23 cellular contexts compared by ENCODE assay signal in genomic region chr16:79627092-79627491, GRCh38. TPM values are rescaled to one million over a fixed set of nuclear protein-coding genes. Genes with fewer than 3 reads are reported as not detected.
DNase-seq lines count a peak whose midpoint lies in the region; ATAC-seq, FAIRE-seq and TF ChIP-seq lines count a peak whose summit lies in the region.
"Had no signal": no experiment of that assay in that cellular context is flagged by ENCODE, and none has a peak within 500 bp of the region (broad histone marks: within the 10 kb centered on the region; RNA-seq: fewer than 3 reads in every experiment).

No MANE protein-coding gene starts in this region.

- H3K9ac ChIP-seq in HepG2 (ENCODE audit: insufficient read depth, low read depth, low read length) (no peak overlapping the region), K562 (ENCODE audit: insufficient read depth in 1 of 2, low read depth in 2 of 2, low read length in 2 of 2) (no peak overlapping the region)
- H3K9ac ChIP-seq: BLaER1 treated with 17β-estradiol and CSF1 and Interleukin-3, amounts not matched to agents 10 nM and 100 nM had no signal

- peaks cover 4% of the 10 kb centered on the region for H3K9me3 Mint-ChIP-seq in activated T-helper 17 cell treated with anti-CD3 and anti-CD28 coated beads, Interleukin-2, amount 50 U/mL, for 72 hours
- H3K9me3 Mint-ChIP-seq: CD4-positive, alpha-beta T cell; CD8-positive, alpha-beta T cell had no signal

- H3K4me3 ChIP-seq in HepG2 (replicated peaks in 1 of 3; ENCODE audit: insufficient read depth in 1 of 3, low read depth in 2 of 3, low read length in 3 of 3) (no peak overlapping the region), right lobe of liver (no peak overlapping the region), K562 (no peak overlapping the region), suprapubic skin (no peak overlapping the region)
- H3K4me3 ChIP-seq: A549; BLaER1 treated with 17β-estradiol and CSF1 and Interleukin-3, amounts not matched to agents 10 nM and 100 nM had no signal

- H3K79me2 ChIP-seq in HepG2 (ENCODE audit: insufficient read depth, low read length) (no peaks in the 10 kb centered on the region), K562 (ENCODE audit: control insufficient read depth, insufficient read depth, low read length) (no peaks in the 10 kb centered on the region)

- WGBS in HepG2 (ENCODE audit: low lambda C conversion rate), result 36% methylated on average over 2 of the region's 2 CpGs
- WGBS in right lobe of liver (ENCODE audit: insufficient coverage, low coverage, low lambda C conversion rate, missing lambda C conversion rate), result 81% methylated on average over 2 of the region's 2 CpGs
- 0% methylated on average over 2 of the region's 2 CpGs for WGBS in K562 (ENCODE audit: insufficient coverage, low coverage, missing lambda C conversion rate)
- WGBS in suprapubic skin, result 96% methylated on average over 2 of the region's 2 CpGs

- ATAC-seq in HepG2 (no peak), right lobe of liver (no peak), K562 (no peak)
- ATAC-seq in activated T-helper 17 cell treated with anti-CD3 and anti-CD28 coated beads, Interleukin-2, amount 50 U/mL, for 72 hours (replicated peaks), result no peak
- ATAC-seq: A549; CD8-positive, alpha-beta T cell had no signal

- peak overlapping the region; percentile 92 for H3K27ac Mint-ChIP-seq in activated T-helper 17 cell treated with anti-CD3 and anti-CD28 coated beads, Interleukin-2, amount 50 U/mL, for 72 hours
- H3K27ac Mint-ChIP-seq: B cell; CD4-positive, alpha-beta T cell; CD8-positive, alpha-beta T cell had no signal

- BruUV-seq in HepG2 (replicated peaks; lab: Mats Ljungman, UMichigan) (no TSS peak), K562 (replicated peaks; lab: Mats Ljungman, UMichigan) (no TSS peak)

- H3K4me1 Mint-ChIP-seq in activated T-helper 17 cell treated with anti-CD3 and anti-CD28 coated beads, Interleukin-2, amount 50 U/mL, for 72 hours, result peaks cover 24% of the 10 kb centered on the region
- H3K4me1 Mint-ChIP-seq: B cell had no signal

- H3K9me1 ChIP-seq in K562 (ENCODE audit: control insufficient read depth, insufficient read depth, low read length), result no peaks in the 10 kb centered on the region

- in situ Hi-C loops in HepG2 (cut with HindIII; ENCODE audit: extremely low pct_ligation_motif_present, low pct_unique_long_range_greater_than_20kb) (no loop called here), K562 (cut with MboI) (no loop called here)

- no peaks in the 10 kb centered on the region for H3K27me3 ChIP-seq in HepG2 (ENCODE audit: control insufficient read depth in 1 of 2, insufficient read depth in 2 of 2, low read length in 2 of 2)
- H3K27me3 ChIP-seq in right lobe of liver, result no peaks in the 10 kb centered on the region
- peaks cover 17 to 33% of the 10 kb centered on the region in 2 experiments for H3K27me3 ChIP-seq in K562 (ENCODE audit: control insufficient read depth in 2 of 2, insufficient read depth in 2 of 2, low read length in 2 of 2)
- H3K27me3 ChIP-seq in suprapubic skin, result no peaks in the 10 kb centered on the region
- H3K27me3 ChIP-seq: BLaER1 treated with 17β-estradiol and CSF1 and Interleukin-3, amounts not matched to agents 10 nM and 100 nM had no signal

- no peak for TF ChIP-seq EP300 in HepG2 (IDR thresholded peaks at IDR 0.05; ENCODE audit: low read depth in 2 of 2, low read length in 2 of 2)
- TF ChIP-seq EP300 in HepG2 (CRISPR knock-in tag; IDR thresholded peaks at IDR 0.05; ENCODE audit: borderline replicate concordance), result no peak
- no peak for TF ChIP-seq EP300 in K562 (IDR thresholded peaks at IDR 0.05; ENCODE audit: low read length)
- TF ChIP-seq EP300 in suprapubic skin (IDR thresholded peaks at IDR 0.05), result no peak

- POLR2A ChIA-PET in HepG2 (lab: Yijun Ruan, JAX) (no interaction called here), K562 (lab: Yijun Ruan, JAX) (no interaction called here), GM10248 (lab: Yijun Ruan, JAX) (no interaction called here)

- TF ChIP-seq CTCF in HepG2 (CRISPR knock-in tag; IDR thresholded peaks at IDR 0.05) (no peak), right lobe of liver (IDR thresholded peaks at IDR 0.05) (no peak), K562 (IDR thresholded peaks at IDR 0.05 in 2 of 3, conservative IDR thresholded peaks at IDR 0.05 in 1 of 3; ENCODE audit: insufficient read depth in 2 of 3, low read depth in 1 of 3, low read length in 3 of 3) (no peak), GM10248 (IDR thresholded peaks at IDR 0.05; ENCODE audit: control extremely low read depth, extremely low read depth, low read depth, missing control alignments) (no peak), suprapubic skin (IDR thresholded peaks at IDR 0.05) (no peak)

- no peaks in the 10 kb centered on the region for H3K9me3 ChIP-seq in HepG2 (ENCODE audit: low read length)
- H3K9me3 ChIP-seq in right lobe of liver, result no peaks in the 10 kb centered on the region
- no peaks in the 10 kb centered on the region for H3K9me3 ChIP-seq in K562 (replicated peaks; ENCODE audit: control insufficient read depth, insufficient read depth, low read depth, low read length)
- H3K9me3 ChIP-seq in suprapubic skin, result no peaks in the 10 kb centered on the region
- H3K9me3 ChIP-seq: A549, Caco-2 had no signal

- DNase-seq in HepG2 (ENCODE audit: low spot score) (no peak), right lobe of liver (no peak), K562 (ENCODE audit: extremely low read depth in 1 of 4, low spot score in 3 of 4) (no peak), GM10248 (ENCODE audit: extremely low spot score) (no peak), suprapubic skin (ENCODE audit: low spot score in 2 of 2) (no peak)
- DNase-seq: AML-193; Caco-2; Calu3; CD4-positive, alpha-beta T cell; CD8-positive, alpha-beta T cell; DMS79 treated with DMSO at 0.1 percent for 48 hours; GF-D8 had no signal

- no peaks in the 10 kb centered on the region for H3K36me3 Mint-ChIP-seq in activated T-helper 17 cell treated with anti-CD3 and anti-CD28 coated beads, Interleukin-2, amount 50 U/mL, for 72 hours (ENCODE audit: low read depth)
- H3K36me3 Mint-ChIP-seq: CD8-positive, alpha-beta T cell had no signal

- TF ChIP-seq RAD21 in HepG2 (CRISPR knock-in tag; IDR thresholded peaks at IDR 0.05), result no peak
- TF ChIP-seq RAD21 in K562 (CRISPR knock-in tag; conservative IDR thresholded peaks at IDR 0.05 in 1 of 2, IDR thresholded peaks at IDR 0.05 in 1 of 2), result no peak

- H3K4me3 Mint-ChIP-seq in activated T-helper 17 cell treated with anti-CD3 and anti-CD28 coated beads, Interleukin-2, amount 50 U/mL, for 72 hours, result no peak overlapping the region
- H3K4me3 Mint-ChIP-seq: B cell; CD4-positive, alpha-beta T cell; CD8-positive, alpha-beta T cell had no signal

- FAIRE-seq in HepG2 (lab: Jason Lieb, UNC) (no peak), K562 (lab: Jason Lieb, UNC) (no peak)
- FAIRE-seq: A549, D721Med, G401.6, GM12891, GM19239 had no signal

- TF ChIP-seq POLR2A in HepG2 (IDR thresholded peaks at IDR 0.05; ENCODE audit: insufficient read depth in 1 of 2, low read depth in 2 of 2, low read length in 2 of 2) (no peak), right lobe of liver (IDR thresholded peaks at IDR 0.05) (no peak), K562 (conservative IDR thresholded peaks at IDR 0.05) (no peak), suprapubic skin (IDR thresholded peaks at IDR 0.05) (no peak)

- intact Hi-C loops in HepG2 (cut with micrococcal nuclease; ENCODE audit: unreplicated experiment) (no loop called here), right lobe of liver (cut with DNase I) (no loop called here), K562 (cut with micrococcal nuclease) (no loop called here)

- H4K20me1 ChIP-seq in HepG2 (ENCODE audit: insufficient read depth, low read length) (no peaks in the 10 kb centered on the region), K562 (replicated peaks; ENCODE audit: control insufficient read depth, insufficient read depth, low read length) (no peaks in the 10 kb centered on the region)
- H4K20me1 ChIP-seq: BLaER1 treated with 17β-estradiol and CSF1 and Interleukin-3, amounts not matched to agents 10 nM and 100 nM had no signal

- H3K4me2 ChIP-seq in HepG2 (ENCODE audit: low read depth, low read length) (no peak overlapping the region), K562 (ENCODE audit: insufficient read depth, low read length) (no peak overlapping the region)
- H3K4me2 ChIP-seq: A549 had no signal

- H2AFZ ChIP-seq in HepG2 (ENCODE audit: low read length), result no peak overlapping the region
- no peak overlapping the region for H2AFZ ChIP-seq in K562 (ENCODE audit: low read depth, low read length)

- H3K4me1 ChIP-seq in HepG2 (ENCODE audit: insufficient read depth, low read length), result no peaks in the 10 kb centered on the region
- no peaks in the 10 kb centered on the region for H3K4me1 ChIP-seq in right lobe of liver
- no peaks in the 10 kb centered on the region for H3K4me1 ChIP-seq in K562 (replicated peaks in 1 of 2; ENCODE audit: control insufficient read depth in 2 of 2, insufficient read depth in 2 of 2, low read length in 2 of 2)
- H3K4me1 ChIP-seq in suprapubic skin, result peaks cover 10% of the 10 kb centered on the region
- H3K4me1 ChIP-seq: Caco-2 had no signal

- H3K27ac ChIP-seq in HepG2 (ENCODE audit: extremely low read length, insufficient read depth, low read length) (no peak overlapping the region), right lobe of liver (no peak overlapping the region), K562 (ENCODE audit: extremely low read depth, low read depth, low read length) (no peak overlapping the region), suprapubic skin (no peak overlapping the region)
- H3K27ac ChIP-seq: 22Rv1, A549, C4-2B had no signal

- CTCF ChIA-PET in HepG2 (lab: Yijun Ruan, JAX; ENCODE audit: low intra/inter-chr PET ratio, low total read pairs) (no interaction called here), K562 (lab: Yijun Ruan, JAX; ENCODE audit: low intra/inter-chr PET ratio) (no interaction called here), GM10248 (lab: Yijun Ruan, JAX) (no interaction called here)

- H3K36me3 ChIP-seq in HepG2 (replicated peaks in 1 of 2; ENCODE audit: control insufficient read depth in 1 of 2, insufficient read depth in 2 of 2, low read length in 2 of 2), result no peaks in the 10 kb centered on the region
- H3K36me3 ChIP-seq in right lobe of liver, result no peaks in the 10 kb centered on the region
- no peaks in the 10 kb centered on the region for H3K36me3 ChIP-seq in K562 (ENCODE audit: control insufficient read depth, insufficient read depth, low read length)
- no peaks in the 10 kb centered on the region for H3K36me3 ChIP-seq in suprapubic skin
- H3K36me3 ChIP-seq: BLaER1 treated with 17β-estradiol and CSF1 and Interleukin-3, amounts not matched to agents 10 nM and 100 nM had no signal

- H3K27me3 Mint-ChIP-seq in activated T-helper 17 cell treated with anti-CD3 and anti-CD28 coated beads, Interleukin-2, amount 50 U/mL, for 72 hours, result peaks cover 33% of the 10 kb centered on the region
- H3K27me3 Mint-ChIP-seq: CD4-positive, alpha-beta T cell had no signal

RNA-seq across cellular contexts. Expression of gene MAF, which starts 26.6 kb away (rescaled TPM):
- total RNA-seq in HepG2 (2016; rRNA removed; fragmentation: Illumina TruSeq; extraction: Trizol) (0.10 and 0.31 TPM in 2 replicates), right lobe of liver (10 to 100 TPM; 19.0 to 43.8 (median 27.7) TPM), K562 (2014; rRNA removed) (0.29 TPM in 1 of 2 replicates, not detected in the other), K562 (2014; rRNA removed; fragmentation: Illumina TruSeq; extraction: Trizol) (not detected in 2 replicates), K562 (2015; rRNA removed; fragmentation: Illumina TruSeq; extraction: Trizol) (not detected in 2 replicates), K562 (2021) (0.16 and 0.18 TPM in 2 replicates), suprapubic skin (100 to 1,000 TPM in 3 of 4 donors, 10 to 100 TPM in 1; 83.6 to 135 (median 114) TPM)
- under 0.01 and 0.10 TPM in 2 replicates for total RNA-seq in HepG2 (2016; cell fraction: cytosol; rRNA removed; fragmentation: Illumina TruSeq; extraction: Trizol; ENCODE audit: low read depth)
- 0.15 and 0.30 TPM in 2 replicates for total RNA-seq in HepG2 (2016; cell fraction: insoluble cytoplasmic fraction; rRNA removed; fragmentation: Illumina TruSeq; extraction: Trizol)
- total RNA-seq in HepG2 (2016; cell fraction: membrane; rRNA removed; fragmentation: Illumina TruSeq; extraction: Trizol), result 0.06 and 0.14 TPM in 2 replicates
- total RNA-seq in HepG2 (2016; cell fraction: nucleus; rRNA removed; fragmentation: Illumina TruSeq; extraction: Trizol), result 0.47 and 0.65 TPM in 2 replicates
- polyA plus RNA-seq in HepG2 (2011; rRNA removed) (0.07 and 0.13 TPM in 2 replicates), K562 (2011; rRNA removed) (0.01 TPM in 1 of 2 replicates, not detected in the other), K562 (2014; fragmentation: Illumina TruSeq; extraction: Trizol) (not detected in 2 replicates), K562 (2014; fragmentation: Nextera tagmentation; extraction: Ambion mirVana) (not detected), K562 (2014; rRNA removed) (not detected in 2 replicates)
- 0.01 and 0.09 TPM in 2 replicates for polyA plus RNA-seq in HepG2 (2011; cell fraction: cytosol; rRNA removed)
- polyA plus RNA-seq in HepG2 (2011; cell fraction: nucleus; rRNA removed), result 0.18 and 0.31 TPM in 2 replicates
- 0.03 and 0.04 TPM in 2 replicates for polyA plus RNA-seq in HepG2 (2012)
- polyA plus RNA-seq in HepG2 (2016; cell fraction: cytosol; fragmentation: Illumina TruSeq; extraction: Trizol; ENCODE audit: low read depth), result not detected in 2 replicates
- polyA plus RNA-seq in HepG2 (2016; cell fraction: insoluble cytoplasmic fraction; fragmentation: Illumina TruSeq; extraction: Trizol; ENCODE audit: low read depth), result 0.25 and 0.30 TPM in 2 replicates
- 0.08 and 0.10 TPM in 2 replicates for polyA plus RNA-seq in HepG2 (2016; cell fraction: membrane; fragmentation: Illumina TruSeq; extraction: Trizol; ENCODE audit: low read depth)
- 0.51 and 0.52 TPM in 2 replicates for polyA plus RNA-seq in HepG2 (2016; cell fraction: nucleus; fragmentation: Illumina TruSeq; extraction: Trizol; ENCODE audit: insufficient read depth, low read depth)
- polyA minus RNA-seq in HepG2 (2011; rRNA and poly(A)+ RNA removed; ENCODE audit: low replicate concordance), result 0.12 TPM in 1 of 2 replicates, not detected in the other
- polyA minus RNA-seq in HepG2 (2011; cell fraction: cytosol; rRNA and poly(A)+ RNA removed), result 0.20 and 0.35 TPM in 2 replicates
- 0.25 and 0.26 TPM in 2 replicates for polyA minus RNA-seq in HepG2 (2011; cell fraction: nucleus; rRNA and poly(A)+ RNA removed)
- 100 to 1,000 TPM; 173 to 375 TPM for total RNA-seq in activated T-helper 17 cell treated with anti-CD3 and anti-CD28 coated beads, Interleukin-2, amount 50 U/mL, for 72 hours
- not detected in 2 replicates for total RNA-seq in K562 (2011; cell fraction: chromatin; rRNA removed; ENCODE audit: low replicate concordance)
- total RNA-seq in K562 (2011; cell fraction: nucleolus; rRNA removed), result not detected in 2 replicates
- not detected in 2 replicates for total RNA-seq in K562 (2011; cell fraction: nucleoplasm; rRNA removed)
- not detected in 2 replicates for polyA plus RNA-seq in K562 (2011; cell fraction: cytosol; rRNA removed)
- not detected in 2 replicates for polyA plus RNA-seq in K562 (2011; cell fraction: nucleus; rRNA removed)
- 0.01 TPM in 2 replicates for polyA plus RNA-seq in K562 (2012)
- polyA minus RNA-seq in K562 (2011; rRNA and poly(A)+ RNA removed), result not detected in 2 replicates
- not detected in 2 replicates for polyA minus RNA-seq in K562 (2011; cell fraction: cytosol; rRNA and poly(A)+ RNA removed)
- not detected in 2 replicates for polyA minus RNA-seq in K562 (2011; cell fraction: nucleus; rRNA and poly(A)+ RNA removed)
- total RNA-seq: A172 had no signal

Comparison
In these comparisons a context has a peak if more than half of its experiments do, and no peak if none do; other contexts are left out.
1. RNA of gene MAF, which starts 26.6 kb away (total RNA-seq): 173 to 375 TPM in activated T-helper 17 cell treated with anti-CD3 and anti-CD28 coated beads, Interleukin-2, amount 50 U/mL, for 72 hours, 83.6 to 135 TPM in suprapubic skin and 19.0 to 43.8 TPM in right lobe of liver; under 0.01 to 0.65 TPM in HepG2 and 0.16 to 0.29 TPM in K562; every median in the first group is over 10 times any median in the second.
2. Of the 241 proteins assayed by ChIP-seq in both HepG2 and K562: peak only in HepG2: none; only in K562: TFE3; in both: RAD51; in neither: 239.